In the genomic region with DNA sequence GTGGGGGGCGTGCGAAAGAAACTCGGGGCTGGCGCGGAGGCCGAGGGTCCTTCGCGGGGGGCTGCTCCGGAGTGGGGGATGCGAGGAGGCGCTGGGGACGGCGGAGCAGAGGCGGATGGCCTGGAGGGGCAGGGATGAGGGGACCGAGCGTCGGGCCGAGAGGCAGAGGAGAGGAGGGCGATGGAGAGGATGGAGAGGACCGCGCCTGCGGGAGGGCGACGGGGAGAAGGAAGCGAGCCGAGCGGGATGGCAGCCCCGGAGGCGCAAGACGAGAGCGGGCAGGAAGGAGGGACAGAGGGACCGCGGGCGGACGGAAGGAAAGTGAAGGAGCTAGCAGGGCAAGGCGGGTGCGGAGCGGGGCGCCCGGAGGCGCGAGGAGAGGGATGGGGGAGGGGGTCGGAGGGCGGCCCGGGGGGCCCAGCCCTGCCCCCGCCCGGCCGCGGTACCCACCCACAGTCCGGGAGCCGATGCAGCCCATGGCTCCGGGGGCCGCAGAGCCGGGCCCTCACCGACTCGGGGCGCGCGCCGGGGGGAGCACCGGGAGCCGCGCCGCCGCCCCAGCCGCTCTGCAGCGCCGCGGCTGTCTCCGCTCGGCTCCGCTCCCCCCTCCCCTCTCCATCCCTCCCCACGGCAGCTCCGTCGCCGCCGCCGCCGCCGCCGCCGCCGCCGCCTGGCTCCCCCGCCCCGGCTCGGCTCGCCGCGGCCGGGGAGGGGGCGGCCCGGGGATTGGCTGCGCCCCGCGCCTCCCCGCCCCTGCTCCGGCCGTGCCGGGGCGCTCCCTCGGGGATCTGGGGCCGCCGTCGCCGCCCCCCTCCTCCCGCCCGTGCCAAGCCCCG, we compare ENCODE assay signal across 8 cellular contexts. TPM values are rescaled to one million over a fixed set of nuclear protein-coding genes. Genes with fewer than 3 reads are reported as not detected.
DNase-seq lines count a peak whose midpoint lies in the region; ATAC-seq and TF ChIP-seq lines count a peak whose summit lies in the region.

FAM131B (minus strand) TSS at position 588 of the 836 bp plus-strand sequence; CDS start at position 478, 110 bp downstream.

- peak within 1 kb of the TSS; percentile 86 for H2AFZ ChIP-seq in SK-N-SH (ENCODE audit: low read depth)

- WGBS in SK-N-SH (ENCODE audit: low lambda C conversion rate): 2% methylated on average over 42 of the region's 109 CpGs

- H3K9me3 ChIP-seq in SK-N-SH (no peaks in the 10 kb centered on the region), lower lobe of right lung (no peaks in the 10 kb centered on the region)

- POLR2A ChIA-PET in SK-N-SH (lab: Yijun Ruan, JAX): no interaction called here

- ATAC-seq in GM19372 (IDR thresholded peaks at IDR 0.05; ENCODE audit: low read depth, unreplicated experiment) (peak; percentile 49), lower lobe of right lung (peak; percentile 49 to 54), GM21360 (IDR thresholded peaks at IDR 0.05; ENCODE audit: unreplicated experiment) (no peak)

- TF ChIP-seq RAD21 in SK-N-SH (IDR thresholded peaks at IDR 0.05; ENCODE audit: low read length): no peak

- H3F3A ChIP-seq in SK-N-SH (replicated peaks; ENCODE audit: insufficient read depth): peaks cover 9% of the 10 kb centered on the region

- no peak for TF ChIP-seq CTCF in SK-N-SH (IDR thresholded peaks at IDR 0.05)
- no peak for TF ChIP-seq CTCF in choroid plexus epithelial cell (conservative IDR thresholded peaks at IDR 0.05; ENCODE audit: low read depth, low read length)
- TF ChIP-seq CTCF in lower lobe of right lung (IDR thresholded peaks at IDR 0.05): no peak

- TF ChIP-seq EP300 in SK-N-SH (IDR thresholded peaks at IDR 0.05; ENCODE audit: borderline replicate concordance in 1 of 2, low read depth in 1 of 2, low read length in 1 of 2): no peak

- no peaks in the 10 kb centered on the region for H3K79me2 ChIP-seq in SK-N-SH (ENCODE audit: insufficient read depth)

- peak within 1 kb of the TSS; percentile 57 for H3K9ac ChIP-seq in SK-N-SH

- H3K27me3 ChIP-seq in SK-N-SH (ENCODE audit: insufficient read depth) (no peaks in the 10 kb centered on the region), lower lobe of right lung (ENCODE audit: low read depth) (peaks cover 42% of the 10 kb centered on the region)

- peak; percentile 40 for DNase-seq in AG08395 (ENCODE audit: low spot score)
- peak; percentile 91 for DNase-seq in SK-N-SH
- no peak for DNase-seq in choroid plexus epithelial cell (ENCODE audit: low read depth)
- DNase-seq in lower lobe of right lung: peak; percentile 55
- DNase-seq in glomerular visceral epithelial cell (ENCODE audit: extremely low spot score): no peak

- H3K4me1 ChIP-seq in SK-N-SH (ENCODE audit: control insufficient read depth in 1 of 2, insufficient read depth in 2 of 2, low read depth in 1 of 2, low read length in 1 of 2) (peaks cover 0 to 8% of the 10 kb centered on the region in 2 experiments; a peak in 1 of 4 replicates), lower lobe of right lung (peaks cover 14% of the 10 kb centered on the region)

- no peak within 1 kb of the TSS for H3K27ac ChIP-seq in SK-N-SH (ENCODE audit: low read depth in 2 of 2, low read length in 1 of 2)
- H3K27ac ChIP-seq in lower lobe of right lung: no peak within 1 kb of the TSS
- H3K27ac ChIP-seq in temporal lobe (ENCODE audit: low read depth, low read length): peak within 1 kb of the TSS; percentile 96

- H3K36me3 ChIP-seq in SK-N-SH (replicated peaks in 1 of 2; ENCODE audit: control insufficient read depth in 1 of 2, insufficient read depth in 2 of 2, low read length in 1 of 2): peaks cover 0 to 12% of the 10 kb centered on the region in 2 experiments
- H3K36me3 ChIP-seq in lower lobe of right lung: no peaks in the 10 kb centered on the region

- CTCF ChIA-PET in SK-N-SH (lab: Yijun Ruan, JAX): interaction anchor here (3.4 kb wide), 1 partner anchor 18 kb away, joined by 13 read pairs; no protein-coding TSS in a partner anchor

- no peaks in the 10 kb centered on the region for H4K20me1 ChIP-seq in SK-N-SH (ENCODE audit: insufficient read depth)

- intact Hi-C loops in lower lobe of right lung (cut with DNase I): no loop called here

- H3K4me2 ChIP-seq in SK-N-SH: peak within 1 kb of the TSS; percentile 94

- H3K9me2 ChIP-seq in SK-N-SH: no peaks in the 10 kb centered on the region

- H3K4me3 ChIP-seq in SK-N-SH (ENCODE audit: low read depth in 2 of 2, low read length in 1 of 2) (peak within 1 kb of the TSS; percentile 73 to 82), choroid plexus epithelial cell (ENCODE audit: low read depth, low read length) (peak within 1 kb of the TSS; percentile 56), lower lobe of right lung (peak within 1 kb of the TSS; percentile 60)

TF ChIP-seq in SK-N-SH, 30 proteins besides CTCF, POLR2A, EP300 and RAD21:
- TF ChIP-seq SMC3 (IDR thresholded peaks at IDR 0.05; ENCODE audit: low read depth, low read length): no peak
- no peak for TF ChIP-seq SIN3A (IDR thresholded peaks at IDR 0.05; ENCODE audit: borderline replicate concordance, low read depth, low read length)

RNA-seq across cellular contexts. Expression of gene FAM131B, which starts in this region (rescaled TPM):
- 43.6 and 50.1 TPM in 2 replicates for polyA plus RNA-seq in SK-N-SH (2012; rRNA removed)
- 22.3 and 35.7 TPM in 2 replicates for polyA plus RNA-seq in SK-N-SH (2012; cell fraction: cytosol; rRNA removed)
- polyA plus RNA-seq in SK-N-SH (2012; cell fraction: nucleus; rRNA removed): 47.8 and 56.9 TPM in 2 replicates
- total RNA-seq in lower lobe of right lung: 0.53 TPM
- total RNA-seq in temporal lobe: 79.7 TPM

Comparison
In these comparisons a context has a peak if more than half of its experiments do, and no peak if none do; other contexts are left out.
1. RNA of gene FAM131B (total RNA-seq): 79.7 TPM in temporal lobe (single experiment); 0.53 TPM in lower lobe of right lung (single experiment); every median in the first group is over 10 times any median in the second.
2. Peak in DNase-seq, ATAC-seq and H3K4me3 ChIP-seq in lower lobe of right lung; RNA of the gene not detected or under 1 TPM.
3. DNase-seq: peak in AG08395 (single experiment) and SK-N-SH (single experiment); none in choroid plexus epithelial cell (single experiment) and glomerular visceral epithelial cell (single experiment).
4. Peak in every context shown above with its lines, with median percentiles within 50 percentile points of each other: H3K4me3 ChIP-seq.